Comparison of ENCODE assay signal across 18 cellular contexts in the genomic region with DNA sequence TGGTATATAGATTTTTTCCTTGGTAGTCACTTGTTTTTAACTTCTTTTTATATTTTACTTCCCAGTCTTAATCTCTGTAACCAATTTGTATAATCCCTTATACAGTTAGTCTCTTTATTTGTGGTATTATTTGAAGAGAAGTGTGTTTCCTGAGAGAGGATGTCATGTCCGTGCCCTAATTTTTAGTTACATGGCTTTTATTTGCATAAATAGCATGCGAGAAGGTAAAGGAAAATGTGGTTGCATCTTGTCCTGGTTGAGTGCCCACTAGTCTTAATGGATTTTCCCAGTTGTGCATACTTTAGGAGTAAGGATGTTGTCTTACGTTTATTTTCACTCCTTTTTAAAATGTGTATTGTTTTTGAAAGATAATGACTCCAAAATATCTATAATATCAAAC. TPM values are rescaled to one million over a fixed set of nuclear protein-coding genes. Genes with fewer than 3 reads are reported as not detected.
DNase-seq lines count a peak whose midpoint lies in the region; ATAC-seq and TF ChIP-seq lines count a peak whose summit lies in the region.
"Had no signal": no experiment of that assay in that cellular context is flagged by ENCODE, and none has a peak within 500 bp of the region (broad histone marks: within the 10 kb centered on the region; RNA-seq: fewer than 3 reads in every experiment).

No MANE protein-coding gene starts in this region.

- H3K4me1 Mint-ChIP-seq in CD4-positive, alpha-beta T cell (ENCODE audit: low read depth) = peaks cover 99% of the 10 kb centered on the region
- H3K4me1 Mint-ChIP-seq in activated T-helper 17 cell treated with anti-CD3 and anti-CD28 coated beads, Interleukin-2, amount 50 U/mL, for 72 hours = peaks cover 42% of the 10 kb centered on the region
- H3K4me1 Mint-ChIP-seq in naive thymus-derived CD8-positive, alpha-beta T cell = peaks cover 32 to 99% (median 82%) of the 10 kb centered on the region in 4 donors

- H2AFZ ChIP-seq in Karpas-422 (ENCODE audit: low read length) = no peak overlapping the region

- peaks cover 100% of the 10 kb centered on the region for H3K79me2 ChIP-seq in Karpas-422 (ENCODE audit: low read length)

- CTCF ChIA-PET in CD4-positive, alpha-beta T cell (lab: Charles Lee) = interaction anchor here (1.5 kb wide), 1 partner anchor 21 kb away, joined by 4 read pairs; no protein-coding TSS in a partner anchor

- POLR2A ChIA-PET in CD4-positive, alpha-beta T cell (lab: Charles Lee) = interaction anchor here (1.4 kb wide), 1 partner anchor 26 kb away, joined by 9 read pairs; a partner anchor contains a TSS
- POLR2A ChIA-PET in naive thymus-derived CD8-positive, alpha-beta T cell (lab: Charles Lee) = interaction anchor here (0.6 to 2.2 kb wide), 5 partner anchors 15 to 652 kb away, joined by 3 to 11 read pairs (median 5); a partner anchor contains a TSS

- H3K4me3 ChIP-seq in Karpas-422 (ENCODE audit: low read length) = no peak overlapping the region
- H3K4me3 ChIP-seq: ascending aorta, tibial nerve had no signal

- H3K27ac Mint-ChIP-seq in CD4-positive, alpha-beta T cell = peak overlapping the region; percentile 52
- no peak overlapping the region for H3K27ac Mint-ChIP-seq in activated T-helper 17 cell treated with anti-CD3 and anti-CD28 coated beads, Interleukin-2, amount 50 U/mL, for 72 hours
- H3K27ac Mint-ChIP-seq in naive thymus-derived CD8-positive, alpha-beta T cell = peak overlapping the region; percentile 41 to 95 (median 72)

- H3K4me1 ChIP-seq in Karpas-422 (ENCODE audit: low read length) = peaks cover 78% of the 10 kb centered on the region
- H3K4me1 ChIP-seq: BE2C had no signal

- H3K9me3 ChIP-seq in CD4-positive, alpha-beta T cell (ENCODE audit: control insufficient read depth, low read length) = no peaks in the 10 kb centered on the region
- H3K9me3 ChIP-seq in Karpas-422 (ENCODE audit: low read length) = no peaks in the 10 kb centered on the region
- H3K9me3 ChIP-seq: ascending aorta, BE2C, tibial nerve had no signal

- no peak overlapping the region for H3K27ac ChIP-seq in CD4-positive, alpha-beta T cell (ENCODE audit: low read depth, low read length)
- peak overlapping the region; percentile 56 for H3K27ac ChIP-seq in Karpas-422 (ENCODE audit: low read length)
- H3K27ac ChIP-seq: ascending aorta, tibial nerve had no signal

- no peaks in the 10 kb centered on the region for H3K27me3 ChIP-seq in CD4-positive, alpha-beta T cell (ENCODE audit: control insufficient read depth, insufficient read depth, low read length)
- no peaks in the 10 kb centered on the region for H3K27me3 ChIP-seq in Karpas-422 (ENCODE audit: low read length)
- H3K27me3 ChIP-seq: ascending aorta, BE2C, tibial nerve had no signal

- H3K36me3 Mint-ChIP-seq in CD4-positive, alpha-beta T cell (ENCODE audit: low read depth) = peaks cover 64% of the 10 kb centered on the region
- peaks cover 75% of the 10 kb centered on the region for H3K36me3 Mint-ChIP-seq in activated T-helper 17 cell treated with anti-CD3 and anti-CD28 coated beads, Interleukin-2, amount 50 U/mL, for 72 hours (ENCODE audit: low read depth)
- H3K36me3 Mint-ChIP-seq in naive thymus-derived CD8-positive, alpha-beta T cell = peaks cover 0 to 62% (median 8%) of the 10 kb centered on the region in 3 donors

- no peaks in the 10 kb centered on the region for H3K9me2 ChIP-seq in Karpas-422 (replicated peaks; ENCODE audit: insufficient read depth, low read length)

- peaks cover 7% of the 10 kb centered on the region; the same call in 1 of the 2 replicates for H3K36me3 ChIP-seq in Karpas-422 (ENCODE audit: insufficient read depth, low read length)
- H3K36me3 ChIP-seq: ascending aorta, BE2C had no signal

- H3K9ac ChIP-seq in Karpas-422 (ENCODE audit: low read length) = no peak overlapping the region

- intact Hi-C loops in CD4-positive, alpha-beta T cell (cut with DNase I, micrococcal nuclease) = loop anchor here in 1 of 2 experiments (5.0 kb wide), 1 partner anchor 34 kb away; no protein-coding TSS in a partner anchor

- no peak for DNase-seq in CD4-positive, alpha-beta T cell
- DNase-seq in Karpas-422 (no peak), GDM1 (lab: John Stamatoyannopoulos, UW) (no peak), NCI-H748 treated with DMSO at 0.1 percent for 48 hours (lab: John Stamatoyannopoulos, UW) (no peak), Ammon's horn (ENCODE audit: low spot score) (no peak), mucosa of gallbladder (ENCODE audit: low spot score) (no peak)
- DNase-seq in naive thymus-derived CD8-positive, alpha-beta T cell = no peak
- DNase-seq: activated CD4-positive, alpha-beta T cell treated with anti-CD3 and anti-CD28 coated beads, Interleukin-2, amount 50 U/mL, for 4 hours; activated gamma-delta T cell; BE2C; DMS53; NCI-H1048; NCI-H2081; NCI-H510A treated with DMSO at 0.1 percent for 48 hours; stimulated activated CD4-positive, alpha-beta T cell treated with anti-CD3 and anti-CD28 coated beads, Interleukin-4, amount 100 ng/mL, for 24 hours had no signal

- ATAC-seq in CD4-positive, alpha-beta T cell (ENCODE audit: poor library complexity) = no peak
- ATAC-seq in activated T-helper 17 cell treated with anti-CD3 and anti-CD28 coated beads, Interleukin-2, amount 50 U/mL, for 72 hours (replicated peaks) = no peak
- ATAC-seq in naive thymus-derived CD8-positive, alpha-beta T cell = no peak

- TF ChIP-seq CTCF in CD4-positive, alpha-beta T cell (IDR thresholded peaks at IDR 0.05) = no peak

- peak overlapping the region; percentile 23 for H3K4me3 Mint-ChIP-seq in CD4-positive, alpha-beta T cell
- peak overlapping the region; percentile 10 for H3K4me3 Mint-ChIP-seq in activated T-helper 17 cell treated with anti-CD3 and anti-CD28 coated beads, Interleukin-2, amount 50 U/mL, for 72 hours
- H3K4me3 Mint-ChIP-seq in naive thymus-derived CD8-positive, alpha-beta T cell = peak overlapping the region; percentile 25 to 80 (median 58)

- H4K20me1 ChIP-seq in Karpas-422 (ENCODE audit: insufficient read depth, low read depth, low read length) = 0 out of 2 replicates have a peak, but pooled peaks cover 5% of the 10 kb centered on the region

- H3K9me3 Mint-ChIP-seq in CD4-positive, alpha-beta T cell = no peaks in the 10 kb centered on the region
- no peaks in the 10 kb centered on the region for H3K9me3 Mint-ChIP-seq in activated T-helper 17 cell treated with anti-CD3 and anti-CD28 coated beads, Interleukin-2, amount 50 U/mL, for 72 hours
- no peaks in the 10 kb centered on the region for H3K9me3 Mint-ChIP-seq in naive thymus-derived CD8-positive, alpha-beta T cell

- H3K4me2 ChIP-seq in Karpas-422 (ENCODE audit: low read depth, low read length, poor library complexity, severe bottlenecking) = peak overlapping the region; percentile 28

- H3K27me3 Mint-ChIP-seq in CD4-positive, alpha-beta T cell = no peaks in the 10 kb centered on the region
- no peaks in the 10 kb centered on the region for H3K27me3 Mint-ChIP-seq in activated T-helper 17 cell treated with anti-CD3 and anti-CD28 coated beads, Interleukin-2, amount 50 U/mL, for 72 hours
- H3K27me3 Mint-ChIP-seq in naive thymus-derived CD8-positive, alpha-beta T cell = no peaks in the 10 kb centered on the region

RNA-seq across cellular contexts. Expression of a gene that starts 27.5 kb away (rescaled TPM):
- 100 to 1,000 TPM; 256 to 261 TPM for total RNA-seq in CD4-positive, alpha-beta T cell
- total RNA-seq in Karpas-422 (2014; rRNA removed; shearing (Covaris generic); ENCODE audit: low replicate concordance) = 95.4 and 153 TPM in 2 replicates
- 100 to 1,000 TPM; 158 to 238 TPM for total RNA-seq in activated T-helper 17 cell treated with anti-CD3 and anti-CD28 coated beads, Interleukin-2, amount 50 U/mL, for 72 hours
- 100 to 1,000 TPM; 254 to 288 TPM for total RNA-seq in naive thymus-derived CD8-positive, alpha-beta T cell
- polyA plus RNA-seq in naive thymus-derived CD8-positive, alpha-beta T cell = 100 to 1,000 TPM; 562 to 708 (median 574) TPM
- 111 TPM for total RNA-seq in mucosa of gallbladder

RNA-seq across cellular contexts. Expression of a gene that starts 48.6 kb away (rescaled TPM):
- 10 to 100 TPM; 37.2 to 38.7 TPM for total RNA-seq in CD4-positive, alpha-beta T cell
- total RNA-seq in Karpas-422 (2014; rRNA removed; shearing (Covaris generic); ENCODE audit: low replicate concordance) = 54.8 and 103 TPM in 2 replicates
- 100 to 1,000 TPM; 106 to 134 TPM for total RNA-seq in activated T-helper 17 cell treated with anti-CD3 and anti-CD28 coated beads, Interleukin-2, amount 50 U/mL, for 72 hours
- 10 to 100 TPM; 69.9 to 78.5 TPM for total RNA-seq in naive thymus-derived CD8-positive, alpha-beta T cell
- polyA plus RNA-seq in naive thymus-derived CD8-positive, alpha-beta T cell = 10 to 100 TPM; 21.3 to 39.0 (median 24.6) TPM
- 24.8 TPM for total RNA-seq in mucosa of gallbladder
